ENCODE assay signal across 16 cellular contexts in genomic region chr2:225737556-225737955, GRCh38.
A peak's percentile ranks its signal among the peaks of the same experiment; 100 is the strongest.
DNase-seq lines count a peak whose midpoint lies in the region; ATAC-seq and TF ChIP-seq lines count a peak whose summit lies in the region.
"Had no signal": no experiment of that assay in that cellular context is flagged by ENCODE, and none has a peak within 500 bp of the region (broad histone marks: within the 10 kb centered on the region; RNA-seq: fewer than 3 reads in every experiment).

No MANE protein-coding gene starts in this region.

- no peaks in the 10 kb centered on the region for H3K9me3 Mint-ChIP-seq in stimulated activated effector memory CD8-positive, alpha-beta T cell treated with anti-CD3 and anti-CD28 coated beads, Interleukin-12 subunit alpha, Interleukin-12 subunit beta, amount 100 ng/mL, for 72 hours
- H3K9me3 Mint-ChIP-seq: activated T-cell treated with anti-CD3 and anti-CD28 coated beads, Interleukin-2, amount 50 U/mL, for 4 hours; naive thymus-derived CD8-positive, alpha-beta T cell had no signal

- H3K4me3 ChIP-seq in epithelial cell of esophagus (ENCODE audit: low read length) (no peak overlapping the region), coronary artery (no peak overlapping the region)
- H3K4me3 ChIP-seq: colonic mucosa, psoas muscle had no signal

- no peak overlapping the region for H3K27ac ChIP-seq in coronary artery
- H3K27ac ChIP-seq: colonic mucosa, psoas muscle had no signal

- H3K4me3 Mint-ChIP-seq in stimulated activated effector memory CD8-positive, alpha-beta T cell treated with anti-CD3 and anti-CD28 coated beads, Interleukin-12 subunit alpha, Interleukin-12 subunit beta, amount 100 ng/mL, for 72 hours: no peak overlapping the region
- H3K4me3 Mint-ChIP-seq: activated T-cell treated with anti-CD3 and anti-CD28 coated beads, Interleukin-2, amount 50 U/mL, for 4 hours; naive thymus-derived CD8-positive, alpha-beta T cell had no signal

- TF ChIP-seq CTCF in epithelial cell of esophagus (IDR thresholded peaks at IDR 0.05; ENCODE audit: insufficient read depth, low read depth, low read length, missing control alignments): no peak
- no peak for TF ChIP-seq CTCF in coronary artery (IDR thresholded peaks at IDR 0.05)

- H3K4me1 Mint-ChIP-seq in stimulated activated effector memory CD8-positive, alpha-beta T cell treated with anti-CD3 and anti-CD28 coated beads, Interleukin-12 subunit alpha, Interleukin-12 subunit beta, amount 100 ng/mL, for 72 hours: no peaks in the 10 kb centered on the region
- H3K4me1 Mint-ChIP-seq: naive thymus-derived CD8-positive, alpha-beta T cell had no signal

- peak; percentile 6 for ATAC-seq in stimulated activated effector memory CD8-positive, alpha-beta T cell treated with anti-CD3 and anti-CD28 coated beads, Interleukin-12 subunit alpha, Interleukin-12 subunit beta, amount 100 ng/mL, for 72 hours
- ATAC-seq in HG02970 (IDR thresholded peaks at IDR 0.05; ENCODE audit: low FRiP score, unreplicated experiment): no peak
- ATAC-seq: activated T-cell treated with anti-CD3 and anti-CD28 coated beads, Interleukin-2, amount 50 U/mL, for 4 hours; naive thymus-derived CD8-positive, alpha-beta T cell; psoas muscle had no signal

- no peaks in the 10 kb centered on the region for H3K36me3 Mint-ChIP-seq in stimulated activated effector memory CD8-positive, alpha-beta T cell treated with anti-CD3 and anti-CD28 coated beads, Interleukin-12 subunit alpha, Interleukin-12 subunit beta, amount 100 ng/mL, for 72 hours
- H3K36me3 Mint-ChIP-seq: naive thymus-derived CD8-positive, alpha-beta T cell had no signal

- no peak overlapping the region for H3K27ac Mint-ChIP-seq in stimulated activated effector memory CD8-positive, alpha-beta T cell treated with anti-CD3 and anti-CD28 coated beads, Interleukin-12 subunit alpha, Interleukin-12 subunit beta, amount 100 ng/mL, for 72 hours
- H3K27ac Mint-ChIP-seq: naive thymus-derived CD8-positive, alpha-beta T cell had no signal

- DNase-seq in H4 (ENCODE audit: low spot score) (peak; percentile 21), RPMI7951 (ENCODE audit: low read depth) (peak; percentile 90), epithelial cell of esophagus (ENCODE audit: low read depth) (peak; percentile 82), coronary artery (ENCODE audit: low spot score) (no peak)
- DNase-seq in stimulated activated effector memory CD8-positive, alpha-beta T cell treated with anti-CD3 and anti-CD28 coated beads, Interleukin-12 subunit alpha, Interleukin-12 subunit beta, amount 100 ng/mL, for 72 hours (ENCODE audit: low spot score in 2 of 2): no peak
- no peak for DNase-seq in stimulated activated CD4-positive, alpha-beta T cell treated with anti-CD3 and anti-CD28 coated beads, Interleukin-4, amount 100 ng/mL, for 1 hour
- DNase-seq: activated CD4-positive, alpha-beta T cell treated with anti-CD3 and anti-CD28 coated beads, Interleukin-2, amount 50 U/mL, for 4 hours; activated T-cell treated with anti-CD3 and anti-CD28 coated beads, Interleukin-2, amount 50 U/mL, for 4 hours; colonic mucosa; GDM1; naive thymus-derived CD8-positive, alpha-beta T cell; NCI-H1105; NCI-H2171; psoas muscle; SIG-M5 had no signal

Comparison
In these comparisons a context has a peak if more than half of its experiments do, and no peak if none do; other contexts are left out.
1. DNase-seq: peak in H4 (single experiment), RPMI7951 (single experiment) and epithelial cell of esophagus (single experiment); none in stimulated activated effector memory CD8-positive, alpha-beta T cell treated with anti-CD3 and anti-CD28 coated beads, Interleukin-12 subunit alpha, Interleukin-12 subunit beta, amount 100 ng/mL, for 72 hours (0 of 2), coronary artery (single experiment) and stimulated activated CD4-positive, alpha-beta T cell treated with anti-CD3 and anti-CD28 coated beads, Interleukin-4, amount 100 ng/mL, for 1 hour (single experiment).